1 cellular context compared by ENCODE assay signal in the genomic region with DNA sequence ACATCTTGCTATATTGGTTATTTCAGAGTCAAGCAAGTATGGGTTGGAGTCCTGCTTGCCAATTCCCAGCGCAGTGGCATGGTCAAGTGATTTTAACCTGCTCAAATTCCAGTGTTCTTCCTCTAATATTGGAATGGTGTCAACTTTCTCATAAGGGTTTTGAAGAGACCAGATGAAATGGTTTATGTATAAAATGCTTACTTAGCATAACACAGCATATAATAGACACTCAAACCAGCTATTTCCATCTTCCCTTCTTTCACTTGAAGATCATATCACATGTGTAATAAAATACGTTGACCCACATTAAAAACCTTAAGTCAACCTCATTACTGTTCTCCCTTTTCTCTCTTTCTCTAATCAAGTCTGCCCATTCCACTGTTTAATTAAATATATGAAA.
TF ChIP-seq lines count a peak whose summit lies in the region.

No MANE protein-coding gene starts in this region.

TF ChIP-seq in HepG2, 621 proteins besides CTCF, POLR2A, EP300 and RAD21 (continued from another document):
- TF ChIP-seq, protein P1, sequence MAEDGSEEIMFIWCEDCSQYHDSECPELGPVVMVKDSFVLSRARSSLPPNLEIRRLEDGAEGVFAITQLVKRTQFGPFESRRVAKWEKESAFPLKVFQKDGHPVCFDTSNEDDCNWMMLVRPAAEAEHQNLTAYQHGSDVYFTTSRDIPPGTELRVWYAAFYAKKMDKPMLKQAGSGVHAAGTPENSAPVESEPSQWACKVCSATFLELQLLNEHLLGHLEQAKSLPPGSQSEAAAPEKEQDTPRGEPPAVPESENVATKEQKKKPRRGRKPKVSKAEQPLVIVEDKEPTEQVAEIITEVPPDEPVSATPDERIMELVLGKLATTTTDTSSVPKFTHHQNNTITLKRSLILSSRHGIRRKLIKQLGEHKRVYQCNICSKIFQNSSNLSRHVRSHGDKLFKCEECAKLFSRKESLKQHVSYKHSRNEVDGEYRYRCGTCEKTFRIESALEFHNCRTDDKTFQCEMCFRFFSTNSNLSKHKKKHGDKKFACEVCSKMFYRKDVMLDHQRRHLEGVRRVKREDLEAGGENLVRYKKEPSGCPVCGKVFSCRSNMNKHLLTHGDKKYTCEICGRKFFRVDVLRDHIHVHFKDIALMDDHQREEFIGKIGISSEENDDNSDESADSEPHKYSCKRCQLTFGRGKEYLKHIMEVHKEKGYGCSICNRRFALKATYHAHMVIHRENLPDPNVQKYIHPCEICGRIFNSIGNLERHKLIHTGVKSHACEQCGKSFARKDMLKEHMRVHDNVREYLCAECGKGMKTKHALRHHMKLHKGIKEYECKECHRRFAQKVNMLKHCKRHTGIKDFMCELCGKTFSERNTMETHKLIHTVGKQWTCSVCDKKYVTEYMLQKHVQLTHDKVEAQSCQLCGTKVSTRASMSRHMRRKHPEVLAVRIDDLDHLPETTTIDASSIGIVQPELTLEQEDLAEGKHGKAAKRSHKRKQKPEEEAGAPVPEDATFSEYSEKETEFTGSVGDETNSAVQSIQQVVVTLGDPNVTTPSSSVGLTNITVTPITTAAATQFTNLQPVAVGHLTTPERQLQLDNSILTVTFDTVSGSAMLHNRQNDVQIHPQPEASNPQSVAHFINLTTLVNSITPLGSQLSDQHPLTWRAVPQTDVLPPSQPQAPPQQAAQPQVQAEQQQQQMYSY (CRISPR knock-in tag; IDR thresholded peaks at IDR 0.05) = no peak
- TF ChIP-seq IKZF4 (CRISPR knock-in tag; IDR thresholded peaks at IDR 0.05; ENCODE audit: borderline replicate concordance, low read depth, not compliant biosample characterization) = no peak
